In the genomic region with DNA sequence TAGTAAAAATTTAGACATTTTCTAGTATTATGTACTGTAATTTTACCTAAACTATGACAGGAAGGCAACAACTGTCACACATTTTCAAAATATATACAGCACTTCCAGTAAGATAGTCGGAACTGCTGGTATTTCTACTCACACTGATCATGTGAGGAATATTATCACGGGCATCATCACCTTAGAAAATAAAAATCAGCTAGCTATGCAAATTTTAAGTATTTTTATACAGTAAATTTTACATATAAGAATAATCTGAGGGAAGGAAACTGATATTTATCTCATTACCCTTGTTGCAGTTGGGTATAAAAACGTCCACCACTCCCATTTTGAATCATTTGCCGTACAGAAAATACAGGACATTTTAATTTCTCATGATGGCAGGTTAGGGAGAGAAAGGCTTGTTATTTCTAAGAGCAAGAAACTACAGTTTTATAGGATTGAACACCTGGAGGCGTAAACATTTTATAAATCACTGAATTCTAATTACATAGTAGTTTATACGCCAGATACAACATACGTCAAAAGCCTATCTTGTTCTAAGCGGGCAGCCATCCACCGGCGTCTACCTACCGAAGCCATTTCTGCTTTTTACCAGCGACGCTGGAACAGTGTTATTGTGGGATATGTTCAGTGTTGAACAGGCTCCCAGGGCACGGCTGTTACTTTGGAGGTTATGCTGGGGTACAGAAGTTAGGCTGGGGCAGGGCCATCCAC, we compare ENCODE assay signal across 1 cellular context.
TF ChIP-seq lines count a peak whose summit lies in the region.

No MANE protein-coding gene starts in this region.

TF ChIP-seq in HEK293, 187 proteins besides CTCF, POLR2A, EP300 and RAD21 (continued from another document):
- TF ChIP-seq ZNF521 (tag by site-specific recombination; IDR thresholded peaks at IDR 0.05), result no peak
- TF ChIP-seq ZNF416 (tag by site-specific recombination; IDR thresholded peaks at IDR 0.05), result no peak
- no peak for TF ChIP-seq RBAK (tag by site-specific recombination; IDR thresholded peaks at IDR 0.05)
- TF ChIP-seq KLF9 (tag by site-specific recombination; IDR thresholded peaks at IDR 0.05; ENCODE audit: low read depth), result no peak
- 0 out of 2 replicates have a peak, but pooled peaks have one; percentile 14 for TF ChIP-seq YY2 (tag by site-specific recombination; IDR thresholded peaks at IDR 0.05)
- TF ChIP-seq ZNF610 (tag by site-specific recombination; IDR thresholded peaks at IDR 0.05; ENCODE audit: borderline replicate concordance), result 0 out of 2 replicates have a peak, but pooled peaks have one; percentile 26
- no peak for TF ChIP-seq ZNF449 (tag by site-specific recombination; IDR thresholded peaks at IDR 0.05)
- TF ChIP-seq ZBTB21 (tag by site-specific recombination; IDR thresholded peaks at IDR 0.05), result peak; percentile 28; the same call in 1 of the 2 replicates
- TF ChIP-seq YY1 (tag by site-specific recombination; IDR thresholded peaks at IDR 0.05), result 0 out of 2 replicates have a peak, but pooled peaks have one; percentile 54
- TF ChIP-seq ZNF664 (tag by site-specific recombination; IDR thresholded peaks at IDR 0.05), result no peak
- TF ChIP-seq, protein P1, sequence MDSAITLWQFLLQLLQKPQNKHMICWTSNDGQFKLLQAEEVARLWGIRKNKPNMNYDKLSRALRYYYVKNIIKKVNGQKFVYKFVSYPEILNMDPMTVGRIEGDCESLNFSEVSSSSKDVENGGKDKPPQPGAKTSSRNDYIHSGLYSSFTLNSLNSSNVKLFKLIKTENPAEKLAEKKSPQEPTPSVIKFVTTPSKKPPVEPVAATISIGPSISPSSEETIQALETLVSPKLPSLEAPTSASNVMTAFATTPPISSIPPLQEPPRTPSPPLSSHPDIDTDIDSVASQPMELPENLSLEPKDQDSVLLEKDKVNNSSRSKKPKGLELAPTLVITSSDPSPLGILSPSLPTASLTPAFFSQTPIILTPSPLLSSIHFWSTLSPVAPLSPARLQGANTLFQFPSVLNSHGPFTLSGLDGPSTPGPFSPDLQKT (IDR thresholded peaks at IDR 0.05; ENCODE audit: borderline replicate concordance, low read depth, low read length), result no peak
- no peak for TF ChIP-seq SP3 (tag by site-specific recombination; IDR thresholded peaks at IDR 0.05)
- TF ChIP-seq GLIS2 (tag by site-specific recombination; IDR thresholded peaks at IDR 0.05), result no peak
- no peak for TF ChIP-seq ZNF202 (tag by site-specific recombination; IDR thresholded peaks at IDR 0.05; ENCODE audit: borderline replicate concordance)
- TF ChIP-seq FEZF1 (tag by site-specific recombination; IDR thresholded peaks at IDR 0.05), result no peak
- TF ChIP-seq ZNF624 (tag by site-specific recombination; IDR thresholded peaks at IDR 0.05), result no peak
- no peak for TF ChIP-seq ZNF354C (tag by site-specific recombination; IDR thresholded peaks at IDR 0.05; ENCODE audit: borderline replicate concordance, low read depth)
- TF ChIP-seq ZNF16 (tag by site-specific recombination; IDR thresholded peaks at IDR 0.05; ENCODE audit: low read depth), result no peak
- no peak for TF ChIP-seq ZNF24 (tag by site-specific recombination; IDR thresholded peaks at IDR 0.05)
- TF ChIP-seq ZSCAN5A (tag by site-specific recombination; IDR thresholded peaks at IDR 0.05), result no peak
- TF ChIP-seq ZNF324 (tag by site-specific recombination; IDR thresholded peaks at IDR 0.05), result no peak
- 0 out of 2 replicates have a peak, but pooled peaks have one; percentile 38 for TF ChIP-seq ZNF223 (tag by site-specific recombination; IDR thresholded peaks at IDR 0.05)
- TF ChIP-seq ZSCAN23 (tag by site-specific recombination; IDR thresholded peaks at IDR 0.05), result no peak
- no peak for TF ChIP-seq TRIM28 (IDR thresholded peaks at IDR 0.05; ENCODE audit: borderline replicate concordance, low read length)
- TF ChIP-seq ZNF585B (tag by site-specific recombination; IDR thresholded peaks at IDR 0.05), result no peak
- TF ChIP-seq ZNF544 (tag by site-specific recombination; IDR thresholded peaks at IDR 0.05), result no peak
- no peak for TF ChIP-seq BCL11A (tag by site-specific recombination; IDR thresholded peaks at IDR 0.05; ENCODE audit: low read depth)
- TF ChIP-seq ZNF133 (tag by site-specific recombination; IDR thresholded peaks at IDR 0.05), result peak; percentile 80; the same call in 1 of the 2 replicates
- TF ChIP-seq ATF2 (tag by site-specific recombination; IDR thresholded peaks at IDR 0.05; ENCODE audit: low read depth), result no peak
- TF ChIP-seq ZNF174 (tag by site-specific recombination; IDR thresholded peaks at IDR 0.05), result no peak
- no peak for TF ChIP-seq ZNF350 (tag by site-specific recombination; IDR thresholded peaks at IDR 0.05)
- TF ChIP-seq ZNF184 (tag by site-specific recombination; IDR thresholded peaks at IDR 0.05), result 0 out of 2 replicates have a peak, but pooled peaks have one; percentile 15
- TF ChIP-seq, protein P2, sequence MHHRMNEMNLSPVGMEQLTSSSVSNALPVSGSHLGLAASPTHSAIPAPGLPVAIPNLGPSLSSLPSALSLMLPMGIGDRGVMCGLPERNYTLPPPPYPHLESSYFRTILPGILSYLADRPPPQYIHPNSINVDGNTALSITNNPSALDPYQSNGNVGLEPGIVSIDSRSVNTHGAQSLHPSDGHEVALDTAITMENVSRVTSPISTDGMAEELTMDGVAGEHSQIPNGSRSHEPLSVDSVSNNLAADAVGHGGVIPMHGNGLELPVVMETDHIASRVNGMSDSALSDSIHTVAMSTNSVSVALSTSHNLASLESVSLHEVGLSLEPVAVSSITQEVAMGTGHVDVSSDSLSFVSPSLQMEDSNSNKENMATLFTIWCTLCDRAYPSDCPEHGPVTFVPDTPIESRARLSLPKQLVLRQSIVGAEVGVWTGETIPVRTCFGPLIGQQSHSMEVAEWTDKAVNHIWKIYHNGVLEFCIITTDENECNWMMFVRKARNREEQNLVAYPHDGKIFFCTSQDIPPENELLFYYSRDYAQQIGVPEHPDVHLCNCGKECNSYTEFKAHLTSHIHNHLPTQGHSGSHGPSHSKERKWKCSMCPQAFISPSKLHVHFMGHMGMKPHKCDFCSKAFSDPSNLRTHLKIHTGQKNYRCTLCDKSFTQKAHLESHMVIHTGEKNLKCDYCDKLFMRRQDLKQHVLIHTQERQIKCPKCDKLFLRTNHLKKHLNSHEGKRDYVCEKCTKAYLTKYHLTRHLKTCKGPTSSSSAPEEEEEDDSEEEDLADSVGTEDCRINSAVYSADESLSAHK (tag by site-specific recombination; IDR thresholded peaks at IDR 0.05), result no peak
- no peak for TF ChIP-seq ZNF280D (tag by site-specific recombination; IDR thresholded peaks at IDR 0.05)
- TF ChIP-seq ZSCAN16 (tag by site-specific recombination; IDR thresholded peaks at IDR 0.05), result no peak
- TF ChIP-seq HOXC10 (CRISPR knock-in tag; IDR thresholded peaks at IDR 0.05), result no peak
- no peak for TF ChIP-seq ZNF704 (tag by site-specific recombination; IDR thresholded peaks at IDR 0.05)
- TF ChIP-seq ZNF146 (tag by site-specific recombination; IDR thresholded peaks at IDR 0.05), result no peak
- TF ChIP-seq, protein P3, sequence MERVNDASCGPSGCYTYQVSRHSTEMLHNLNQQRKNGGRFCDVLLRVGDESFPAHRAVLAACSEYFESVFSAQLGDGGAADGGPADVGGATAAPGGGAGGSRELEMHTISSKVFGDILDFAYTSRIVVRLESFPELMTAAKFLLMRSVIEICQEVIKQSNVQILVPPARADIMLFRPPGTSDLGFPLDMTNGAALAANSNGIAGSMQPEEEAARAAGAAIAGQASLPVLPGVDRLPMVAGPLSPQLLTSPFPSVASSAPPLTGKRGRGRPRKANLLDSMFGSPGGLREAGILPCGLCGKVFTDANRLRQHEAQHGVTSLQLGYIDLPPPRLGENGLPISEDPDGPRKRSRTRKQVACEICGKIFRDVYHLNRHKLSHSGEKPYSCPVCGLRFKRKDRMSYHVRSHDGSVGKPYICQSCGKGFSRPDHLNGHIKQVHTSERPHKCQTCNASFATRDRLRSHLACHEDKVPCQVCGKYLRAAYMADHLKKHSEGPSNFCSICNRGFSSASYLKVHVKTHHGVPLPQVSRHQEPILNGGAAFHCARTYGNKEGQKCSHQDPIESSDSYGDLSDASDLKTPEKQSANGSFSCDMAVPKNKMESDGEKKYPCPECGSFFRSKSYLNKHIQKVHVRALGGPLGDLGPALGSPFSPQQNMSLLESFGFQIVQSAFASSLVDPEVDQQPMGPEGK (tag by site-specific recombination; IDR thresholded peaks at IDR 0.05), result no peak
- TF ChIP-seq ZNF335 (tag by site-specific recombination; conservative IDR thresholded peaks at IDR 0.05), result peak; percentile 9; the same call in 1 of the 2 replicates
- no peak; the same call in 1 of the 2 replicates for TF ChIP-seq ZNF76 (tag by site-specific recombination; IDR thresholded peaks at IDR 0.05; ENCODE audit: borderline replicate concordance, low read depth)
